In genomic region chr12:26821212-26821701, GRCh38 we compare ENCODE assay signal across 12 cellular contexts. TPM values are rescaled to one million over a fixed set of nuclear protein-coding genes. Genes with fewer than 3 reads are reported as not detected.
A peak's percentile ranks its signal among the peaks of the same experiment; 100 is the strongest.
DNase-seq lines count a peak whose midpoint lies in the region; ATAC-seq, FAIRE-seq and TF ChIP-seq lines count a peak whose summit lies in the region.
"Had no signal": no experiment of that assay in that cellular context is flagged by ENCODE, and none has a peak within 500 bp of the region (broad histone marks: within the 10 kb centered on the region; RNA-seq: fewer than 3 reads in every experiment).

No MANE protein-coding gene starts in this region.

- dilution Hi-C loops in keratinocyte (cut with MboI; ENCODE audit: extremely low pct_ligation_motif_present, low sequenced_read_pairs), result no loop called here

- H3K79me2 ChIP-seq in GM23338 (replicated peaks; ENCODE audit: insufficient read depth) (peaks cover 94% of the 10 kb centered on the region), keratinocyte (ENCODE audit: control insufficient read depth, insufficient read depth, low read length) (peaks cover 12% of the 10 kb centered on the region)

- WGBS in small intestine, 3 donors, result 35 to 57% (median 53%) methylated on average over 4 of the region's 4 CpGs

- H3K4me2 ChIP-seq in GM23338 (peak overlapping the region; percentile 21; the same call in 1 of the 2 replicates), keratinocyte (ENCODE audit: control insufficient read depth, extremely low read depth, insufficient read depth, low read depth, low read length) (peak overlapping the region; percentile 17)

- H2AFZ ChIP-seq in GM23338, result no peak overlapping the region
- no peak overlapping the region for H2AFZ ChIP-seq in keratinocyte (ENCODE audit: control insufficient read depth, low read length)

- H3K9me1 ChIP-seq in keratinocyte (ENCODE audit: control insufficient read depth, extremely low read depth, insufficient read depth, low read length), result peaks cover 2% of the 10 kb centered on the region

- no peak overlapping the region for H3K4me3 Mint-ChIP-seq in GM23338

- no peaks in the 10 kb centered on the region for H3K27me3 ChIP-seq in GM23338 (ENCODE audit: insufficient read depth)
- H3K27me3 ChIP-seq in keratinocyte (ENCODE audit: control insufficient read depth, extremely low read depth, insufficient read depth, low read length), result no peaks in the 10 kb centered on the region
- H3K27me3 ChIP-seq in small intestine (ENCODE audit: control insufficient read depth in 2 of 2, insufficient read depth in 2 of 2, low read length in 2 of 2), result no peaks in the 10 kb centered on the region
- H3K27me3 ChIP-seq: tibial nerve had no signal

- FAIRE-seq in keratinocyte (lab: Jason Lieb, UNC) (no peak), small intestine (lab: Jason Lieb, UNC) (no peak)

- no peak overlapping the region; the same call in 1 of the 2 replicates for H3K27ac Mint-ChIP-seq in GM23338

- peaks cover 32% of the 10 kb centered on the region for H3K4me1 Mint-ChIP-seq in GM23338

- no peaks in the 10 kb centered on the region for H3K9me3 Mint-ChIP-seq in GM23338

- no peaks in the 10 kb centered on the region for H3K36me3 Mint-ChIP-seq in GM23338 (ENCODE audit: low read depth)

- H3K4me3 ChIP-seq in GM23338 (no peak overlapping the region), keratinocyte (ENCODE audit: control insufficient read depth in 2 of 3, extremely low read depth in 1 of 3, insufficient read depth in 2 of 3, low read depth in 1 of 3, low read length in 3 of 3) (no peak overlapping the region), small intestine (ENCODE audit: low read depth in 1 of 2, low read length in 2 of 2) (no peak overlapping the region)
- H3K4me3 ChIP-seq: tibial nerve had no signal

- H3K9ac ChIP-seq in keratinocyte (ENCODE audit: control insufficient read depth, extremely low read depth, insufficient read depth, low read length), result no peak overlapping the region

- H3K36me3 ChIP-seq in GM23338 (ENCODE audit: insufficient read depth), result no peaks in the 10 kb centered on the region
- no peaks in the 10 kb centered on the region for H3K36me3 ChIP-seq in keratinocyte (ENCODE audit: control insufficient read depth in 2 of 2, extremely low read depth in 1 of 2, insufficient read depth in 2 of 2, low read length in 2 of 2)
- H3K36me3 ChIP-seq in small intestine (ENCODE audit: control insufficient read depth in 2 of 2, insufficient read depth in 2 of 2, low read length in 2 of 2), result no peaks in the 10 kb centered on the region
- H3K36me3 ChIP-seq: tibial nerve had no signal

- no peak for TF ChIP-seq CTCF in GM23338 (conservative IDR thresholded peaks at IDR 0.05; ENCODE audit: low read depth in 2 of 2)
- no peak for TF ChIP-seq CTCF in keratinocyte (optimal IDR thresholded peaks at IDR 0.05 in 1 of 3, IDR thresholded peaks at IDR 0.05 in 1 of 3, conservative IDR thresholded peaks at IDR 0.05 in 1 of 3; ENCODE audit: extremely low read depth in 1 of 3, insufficient read depth in 2 of 3, low read length in 3 of 3)

- H4K20me1 ChIP-seq in GM23338 (replicated peaks; ENCODE audit: insufficient read depth) (peaks cover 5% of the 10 kb centered on the region; the same call in 1 of the 2 replicates), keratinocyte (ENCODE audit: control insufficient read depth, extremely low read depth, insufficient read depth, low read length) (no peaks in the 10 kb centered on the region)

- no peaks in the 10 kb centered on the region for H3K9me2 ChIP-seq in GM23338 (ENCODE audit: insufficient read depth)

- H3K27ac ChIP-seq in GM23338 (ENCODE audit: low read depth), result no peak overlapping the region
- no peak overlapping the region for H3K27ac ChIP-seq in keratinocyte (ENCODE audit: control insufficient read depth, insufficient read depth, low read length)
- no peak overlapping the region for H3K27ac ChIP-seq in small intestine (ENCODE audit: low read depth in 1 of 2, low read length in 1 of 2)

- no peaks in the 10 kb centered on the region for H3F3A ChIP-seq in GM23338 (replicated peaks; ENCODE audit: low read depth)

- DNase-seq in GM23338 (ENCODE audit: low spot score), result no peak
- peak; percentile 32 for DNase-seq in amniotic epithelial cell (ENCODE audit: low read depth)
- no peak for DNase-seq in keratinocyte (ENCODE audit: low read depth, low spot score)
- peak; percentile 8 for DNase-seq in small intestine
- DNase-seq in NCI-H345 (lab: John Stamatoyannopoulos, UW), result no peak
- DNase-seq in NCI-H2029 (lab: John Stamatoyannopoulos, UW), result no peak
- no peak for DNase-seq in NCI-H1105 (lab: John Stamatoyannopoulos, UW)
- DNase-seq: activated T-cell treated with anti-CD3 and anti-CD28 coated beads for 4 hours, DMS153, NCI-H1436 treated with DMSO at 0.1 percent for 48 hours, NCI-H774 had no signal

- H3K9me3 ChIP-seq in keratinocyte (ENCODE audit: control insufficient read depth, low read depth, low read length), result no peaks in the 10 kb centered on the region
- no peaks in the 10 kb centered on the region for H3K9me3 ChIP-seq in small intestine (ENCODE audit: control insufficient read depth, low read depth)
- H3K9me3 ChIP-seq: tibial nerve had no signal

- H3K27me3 Mint-ChIP-seq in GM23338 (ENCODE audit: insufficient read depth, low read depth, poor library complexity), result no peaks in the 10 kb centered on the region

- ATAC-seq in GM23338, result peak; percentile 67

- peaks cover 52% of the 10 kb centered on the region for H3K4me1 ChIP-seq in GM23338 (ENCODE audit: insufficient read depth)
- H3K4me1 ChIP-seq in keratinocyte (ENCODE audit: control insufficient read depth, extremely low read depth, insufficient read depth, low read length), result peaks cover 26% of the 10 kb centered on the region
- H3K4me1 ChIP-seq in small intestine (ENCODE audit: control insufficient read depth in 2 of 2, insufficient read depth in 1 of 2, low read depth in 1 of 2, low read length in 1 of 2), result peaks cover 0 to 3% of the 10 kb centered on the region in 2 donors

TF ChIP-seq in GM23338, 12 proteins besides CTCF, POLR2A, EP300 and RAD21 (continues in another document):
- TF ChIP-seq JUNB (IDR thresholded peaks at IDR 0.05; ENCODE audit: unreplicated experiment) (no peak), REST (IDR thresholded peaks at IDR 0.05; ENCODE audit: unreplicated experiment) (no peak)

RNA-seq across cellular contexts. Expression of gene ITPR2, which starts 11.7 kb away (rescaled TPM):
- total RNA-seq in GM23338 (2014; rRNA removed; shearing (Covaris generic)), result 55.0 and 65.2 TPM in 2 replicates
- polyA plus RNA-seq in GM23338 (2016; fragmentation: Nextera tagmentation; extraction: Ambion mirVana) (38.4 and 44.5 TPM in 2 replicates), keratinocyte (6.3 to 7.6 TPM (median 7.3 TPM) in 3 replicates), small intestine (1 to 10 TPM; 2.2 to 5.6 (median 3.1) TPM)
- 17.7 TPM for polyA plus RNA-seq in keratinocyte (2011; ENCODE audit: low read depth)
- 2.1 and 3.5 TPM in 2 replicates for polyA plus RNA-seq in keratinocyte (2011; cell fraction: cytosol; rRNA removed)
- 12.7 and 15.0 TPM in 2 replicates for polyA plus RNA-seq in keratinocyte (2011; cell fraction: nucleus; rRNA removed)
- polyA plus RNA-seq in keratinocyte (2012; ENCODE audit: low replicate concordance), result 2.8 and 7.5 TPM in 2 replicates
- polyA minus RNA-seq in keratinocyte, result 8.8 to 48.7 TPM (median 25.2 TPM) in 3 replicates
- polyA minus RNA-seq in keratinocyte (2011; cell fraction: cytosol; rRNA and poly(A)+ RNA removed), result 6.1 TPM
- 43.1 and 89.3 TPM in 2 replicates for polyA minus RNA-seq in keratinocyte (2011; cell fraction: nucleus; rRNA and poly(A)+ RNA removed)

Comparison
In these comparisons a context has a peak if more than half of its experiments do, and no peak if none do; other contexts are left out.
1. DNase-seq: peak in amniotic epithelial cell (single experiment) and small intestine (single experiment); none in GM23338 (single experiment), keratinocyte (single experiment), NCI-H345 (single experiment), NCI-H2029 (single experiment) and NCI-H1105 (single experiment).